ENCODE assay signal across 17 cellular contexts in genomic region chr14:95273041-95273978, GRCh38. TPM values are rescaled to one million over a fixed set of nuclear protein-coding genes. Genes with fewer than 3 reads are reported as not detected.
DNase-seq lines count a peak whose midpoint lies in the region; ATAC-seq and TF ChIP-seq lines count a peak whose summit lies in the region.
"Had no signal": no experiment of that assay in that cellular context is flagged by ENCODE, and none has a peak within 500 bp of the region (broad histone marks: within the 10 kb centered on the region; RNA-seq: fewer than 3 reads in every experiment).

No MANE protein-coding gene starts in this region.

- H3K4me3 ChIP-seq in colonic mucosa (no peak overlapping the region), mucosa of rectum (ENCODE audit: low read length in 2 of 2) (peak overlapping the region; percentile 5 to 27), ovary (no peak overlapping the region), SJCRH30 (no peak overlapping the region)
- H3K4me3 ChIP-seq: gastroesophageal sphincter, tibial nerve had no signal

- H3K4me3 Mint-ChIP-seq in activated T-cell treated with anti-CD3 and anti-CD28 coated beads, Interleukin-2, amount 50 U/mL, for 4 hours, result no peak overlapping the region
- H3K4me3 Mint-ChIP-seq: activated naive CD8-positive, alpha-beta T cell treated with anti-CD3 and anti-CD28 coated beads for 36 hours; CD8-positive, alpha-beta memory T cell; central memory CD8-positive, alpha-beta T cell had no signal

- peak overlapping the region in 1 of 2 donors; percentile 64 for H3K9ac ChIP-seq in colonic mucosa (ENCODE audit: low read depth in 2 of 2, low read length in 2 of 2)
- peak overlapping the region; percentile 50 for H3K9ac ChIP-seq in mucosa of rectum (ENCODE audit: low read depth in 1 of 2, low read length in 2 of 2)

- TF ChIP-seq CTCF in colonic mucosa (IDR thresholded peaks at IDR 0.05) (no peak), ovary (IDR thresholded peaks at IDR 0.05) (no peak)

- TF ChIP-seq POLR2A in ovary (IDR thresholded peaks at IDR 0.05), result no peak

- H3K9me3 Mint-ChIP-seq in activated T-cell treated with anti-CD3 and anti-CD28 coated beads, Interleukin-2, amount 50 U/mL, for 4 hours, result no peaks in the 10 kb centered on the region
- H3K9me3 Mint-ChIP-seq: activated naive CD8-positive, alpha-beta T cell treated with anti-CD3 and anti-CD28 coated beads for 36 hours; CD8-positive, alpha-beta memory T cell; central memory CD8-positive, alpha-beta T cell had no signal

- H3K27ac ChIP-seq in colonic mucosa (peak overlapping the region; percentile 81), mucosa of rectum (ENCODE audit: low read depth in 2 of 2, low read length in 2 of 2) (peak overlapping the region; percentile 89 to 90), ovary (no peak overlapping the region), SJCRH30 (no peak overlapping the region)
- H3K27ac ChIP-seq: gastroesophageal sphincter, tibial nerve had no signal

- H3K4me1 ChIP-seq in colonic mucosa (peaks cover 4% of the 10 kb centered on the region), mucosa of rectum (ENCODE audit: control insufficient read depth in 2 of 2, insufficient read depth in 2 of 2, low read length in 2 of 2) (peaks cover 20 to 38% of the 10 kb centered on the region in 2 donors), ovary (ENCODE audit: insufficient read depth) (peaks cover 2% of the 10 kb centered on the region), SJCRH30 (peaks cover 9% of the 10 kb centered on the region)
- H3K4me1 ChIP-seq: gastroesophageal sphincter had no signal

- no peak for TF ChIP-seq EP300 in ovary (IDR thresholded peaks at IDR 0.05)

- WGBS in ovary, 3 donors, result 85 to 88% (median 85%) methylated on average over 17 of the region's 17 CpGs

- ATAC-seq in left ventricle myocardium superior (no peak), HG03139 (IDR thresholded peaks at IDR 0.05; ENCODE audit: unreplicated experiment) (no peak)
- ATAC-seq in activated T-cell treated with anti-CD3 and anti-CD28 coated beads, Interleukin-2, amount 50 U/mL, for 4 hours, result no peak
- ATAC-seq: activated CD4-positive, CD25-positive, alpha-beta regulatory T cell treated with anti-CD3 and anti-CD28 coated beads, Interleukin-2, amount 50 U/mL, for 24 hours; gastroesophageal sphincter had no signal

- no peaks in the 10 kb centered on the region for H3K4me1 Mint-ChIP-seq in activated T-cell treated with anti-CD3 and anti-CD28 coated beads, Interleukin-2, amount 50 U/mL, for 4 hours (ENCODE audit: low read depth)
- H3K4me1 Mint-ChIP-seq: central memory CD8-positive, alpha-beta T cell had no signal

- intact Hi-C loops in cardiac septum (cut with DNase I), result no loop called here
- intact Hi-C loops in left ventricle myocardium superior (cut with micrococcal nuclease), result no loop called here
- intact Hi-C loops in colonic mucosa (cut with DNase I), result no loop called here
- intact Hi-C loops in ovary (cut with DNase I), result no loop called here

- H3K36me3 ChIP-seq in colonic mucosa (no peaks in the 10 kb centered on the region), mucosa of rectum (ENCODE audit: control insufficient read depth in 2 of 2, insufficient read depth in 2 of 2, low read length in 2 of 2) (no peaks in the 10 kb centered on the region), ovary (no peaks in the 10 kb centered on the region), SJCRH30 (peaks cover 8% of the 10 kb centered on the region; the same call in 1 of the 2 replicates)
- H3K36me3 ChIP-seq: gastroesophageal sphincter, tibial nerve had no signal

- H3K27me3 ChIP-seq in colonic mucosa (no peaks in the 10 kb centered on the region), mucosa of rectum (ENCODE audit: control insufficient read depth in 2 of 2, insufficient read depth in 2 of 2, low read length in 2 of 2) (no peaks in the 10 kb centered on the region), ovary (no peaks in the 10 kb centered on the region), SJCRH30 (no peaks in the 10 kb centered on the region)
- H3K27me3 ChIP-seq: gastroesophageal sphincter, tibial nerve had no signal

- no peaks in the 10 kb centered on the region for H3K36me3 Mint-ChIP-seq in activated T-cell treated with anti-CD3 and anti-CD28 coated beads, Interleukin-2, amount 50 U/mL, for 4 hours (ENCODE audit: insufficient read depth)
- H3K36me3 Mint-ChIP-seq: activated naive CD8-positive, alpha-beta T cell treated with anti-CD3 and anti-CD28 coated beads for 36 hours; CD8-positive, alpha-beta memory T cell had no signal

- H3K9me3 ChIP-seq in colonic mucosa, result no peaks in the 10 kb centered on the region
- H3K9me3 ChIP-seq in mucosa of rectum (ENCODE audit: control insufficient read depth in 2 of 2, low read length in 2 of 2), result no peaks in the 10 kb centered on the region
- no peaks in the 10 kb centered on the region for H3K9me3 ChIP-seq in ovary
- H3K9me3 ChIP-seq in SJCRH30 (replicated peaks), result no peaks in the 10 kb centered on the region
- H3K9me3 ChIP-seq: gastroesophageal sphincter, tibial nerve had no signal

- DNase-seq in cardiac septum (ENCODE audit: low spot score) (peak; percentile 77), left ventricle myocardium superior (no peak), colonic mucosa (peak; percentile 82), ovary (no peak), SJCRH30 (no peak)
- no peak for DNase-seq in activated T-cell treated with anti-CD3 and anti-CD28 coated beads, Interleukin-2, amount 50 U/mL, for 4 hours
- DNase-seq: activated naive CD8-positive, alpha-beta T cell treated with anti-CD3 and anti-CD28 coated beads for 36 hours; CD8-positive, alpha-beta memory T cell; IMR-90; NCI-H1092 treated with DMSO at 0.1 percent for 48 hours; NCI-H345 had no signal

- H3K27me3 Mint-ChIP-seq in activated T-cell treated with anti-CD3 and anti-CD28 coated beads, Interleukin-2, amount 50 U/mL, for 4 hours (ENCODE audit: low read depth), result no peaks in the 10 kb centered on the region
- H3K27me3 Mint-ChIP-seq: activated naive CD8-positive, alpha-beta T cell treated with anti-CD3 and anti-CD28 coated beads for 36 hours had no signal

RNA-seq across cellular contexts. Expression of gene CLMN, which starts 46.4 kb away (rescaled TPM):
- 6.0 TPM for total RNA-seq in cardiac septum
- 8.9 TPM for total RNA-seq in left ventricle myocardium superior
- 100 to 1,000 TPM; 105 to 131 TPM for total RNA-seq in colonic mucosa
- 10 to 100 TPM in 1 of 7 donors, 1 to 10 TPM in 6; 4.4 to 11.7 (median 6.5) TPM for total RNA-seq in ovary
- polyA plus RNA-seq in ovary, result 1 to 10 TPM; 2.2 to 7.4 TPM
- 24.7 and 29.0 TPM in 2 replicates for total RNA-seq in SJCRH30 (2014; rRNA removed; shearing (Covaris generic))
- 1 to 10 TPM in 1 of 3 donors, under 1 TPM in 2; 0.71 to 1.3 (median 0.71) TPM for total RNA-seq in activated T-cell treated with anti-CD3 and anti-CD28 coated beads, Interleukin-2, amount 50 U/mL, for 4 hours

Comparison
In these comparisons a context has a peak if more than half of its experiments do, and no peak if none do; other contexts are left out.
1. DNase-seq: peak in cardiac septum (single experiment) and colonic mucosa (single experiment); none in left ventricle myocardium superior (single experiment), ovary (0 of 5), SJCRH30 (0 of 2) and activated T-cell treated with anti-CD3 and anti-CD28 coated beads, Interleukin-2, amount 50 U/mL, for 4 hours (single experiment).
2. H3K27ac ChIP-seq: peak in colonic mucosa (single experiment) and mucosa of rectum (2 of 2); none in ovary (0 of 2) and SJCRH30 (single experiment).
3. H3K4me3 ChIP-seq: peak in mucosa of rectum (2 of 2); none in colonic mucosa (single experiment), ovary (single experiment) and SJCRH30 (single experiment).